Comparison of ENCODE assay signal across 8 cellular contexts in the genomic region with DNA sequence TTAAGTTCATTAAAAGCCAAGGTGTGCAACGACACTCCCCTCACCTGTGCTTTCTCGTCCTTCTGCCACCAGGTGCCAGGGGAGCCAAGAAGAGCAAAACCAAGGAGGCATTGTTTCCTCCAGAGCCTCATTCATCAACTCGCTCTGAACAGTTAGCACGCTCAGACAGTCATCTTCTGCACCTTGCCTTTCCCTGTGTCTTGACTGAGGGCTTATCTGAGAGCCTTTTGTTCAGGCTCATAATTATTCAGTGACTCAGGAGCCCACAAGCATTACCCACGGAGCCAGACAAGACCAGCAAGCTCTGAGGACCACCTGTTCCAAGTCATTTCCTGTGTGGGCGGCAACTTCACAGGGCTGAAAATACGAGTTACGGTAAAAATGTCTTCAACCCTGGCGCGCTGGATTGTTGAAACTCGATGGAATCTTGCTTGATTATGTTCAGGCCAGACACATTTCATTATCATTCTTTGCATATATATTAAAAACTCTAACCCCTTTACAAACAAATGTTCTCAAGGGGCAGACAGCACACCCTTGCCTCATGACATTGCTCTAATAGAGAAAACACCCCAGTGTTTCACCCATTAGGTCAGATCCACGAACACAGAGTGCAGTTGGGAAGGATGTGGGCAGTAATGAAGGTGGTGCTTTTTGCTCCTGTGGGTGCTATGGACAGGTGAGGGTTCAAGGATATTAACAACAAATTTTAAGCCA.
DNase-seq lines count a peak whose midpoint lies in the region; TF ChIP-seq lines count a peak whose summit lies in the region.

No MANE protein-coding gene starts in this region.

- peaks cover 25% of the 10 kb centered on the region for H3K4me1 Mint-ChIP-seq in type B pancreatic cell (ENCODE audit: unreplicated experiment)

- no peaks in the 10 kb centered on the region for H3K36me3 Mint-ChIP-seq in type B pancreatic cell

- H3K27me3 Mint-ChIP-seq in type B pancreatic cell = no peaks in the 10 kb centered on the region

- H3K9me3 Mint-ChIP-seq in type B pancreatic cell = peaks cover 4% of the 10 kb centered on the region

- DNase-seq in activated effector memory CD4-positive, alpha-beta T cell treated with anti-CD3 and anti-CD28 coated beads, Interleukin-2, amount 50 U/mL, for 16 hours = peak; percentile 75
- no peak for DNase-seq in activated effector memory CD4-positive, alpha-beta T cell treated with Interleukin-2 at 50 U/mL for 16 hours
- peak; percentile 77 for DNase-seq in activated CD8-positive, alpha-beta memory T cell treated with anti-CD3 and anti-CD28 coated beads, Interleukin-2, amount 50 U/mL, for 48 hours
- peak; percentile 59 for DNase-seq in kidney glomerular epithelial cell (lab: John Stamatoyannopoulos, UW)
- DNase-seq in type B pancreatic cell (ENCODE audit: extremely low spot score, unreplicated experiment) = no peak
- no peak for DNase-seq in Kasumi-1 (lab: John Stamatoyannopoulos, UW)
- no peak for DNase-seq in coronary artery (ENCODE audit: low spot score)
- DNase-seq in OCI-M1 (lab: John Stamatoyannopoulos, UW) = no peak

- no peak overlapping the region for H3K4me3 Mint-ChIP-seq in type B pancreatic cell

- H3K4me3 ChIP-seq in coronary artery = no peak overlapping the region

- TF ChIP-seq CTCF in type B pancreatic cell (conservative IDR thresholded peaks at IDR 0.05) = no peak
- TF ChIP-seq CTCF in coronary artery (IDR thresholded peaks at IDR 0.05) = no peak

- H3K27ac Mint-ChIP-seq in type B pancreatic cell = peak overlapping the region; percentile 21

- no peak overlapping the region for H3K27ac ChIP-seq in coronary artery

Comparison
In these comparisons a context has a peak if more than half of its experiments do, and no peak if none do; other contexts are left out.
1. DNase-seq: peak in activated effector memory CD4-positive, alpha-beta T cell treated with anti-CD3 and anti-CD28 coated beads, Interleukin-2, amount 50 U/mL, for 16 hours (single experiment), activated CD8-positive, alpha-beta memory T cell treated with anti-CD3 and anti-CD28 coated beads, Interleukin-2, amount 50 U/mL, for 48 hours (single experiment) and kidney glomerular epithelial cell (single experiment); none in activated effector memory CD4-positive, alpha-beta T cell treated with Interleukin-2 at 50 U/mL for 16 hours (single experiment), type B pancreatic cell (single experiment), Kasumi-1 (0 of 2), coronary artery (single experiment) and OCI-M1 (single experiment).